8 cellular contexts compared by ENCODE assay signal in genomic region chr2:1780054-1780453, GRCh38. TPM values are rescaled to one million over a fixed set of nuclear protein-coding genes. Genes with fewer than 3 reads are reported as not detected.
DNase-seq lines count a peak whose midpoint lies in the region; ATAC-seq and TF ChIP-seq lines count a peak whose summit lies in the region.
"Not testable (repeated sequence)": the region's sequence is repeated elsewhere in the genome, so short reads cannot be mapped to it uniquely, and the experiment has no call there.
"Had no signal": no experiment of that assay in that cellular context is flagged by ENCODE, and none has a peak within 500 bp of the region (broad histone marks: within the 10 kb centered on the region; RNA-seq: fewer than 3 reads in every experiment).

No MANE protein-coding gene starts in this region.

- ATAC-seq in activated naive CD8-positive, alpha-beta T cell treated with anti-CD3 and anti-CD28 coated beads, Interleukin-2, amount 10 ng/mL, durations not matched to agents 7 days and 5 days (ENCODE audit: low read depth), result not testable (repeated sequence)

- not testable (repeated sequence) for H3K4me1 Mint-ChIP-seq in activated T-helper 1 cell treated with anti-CD3 and anti-CD28 coated beads, Interleukin-12 subunit alpha, Interleukin-12 subunit beta, Interleukin-2, Interleukin-4 antibody, amounts not matched to agents 30 ng/mL and 10 ng/mL and 1 ng/mL, durations not matched to agents 14 hours and 24 hours and 36 hours (ENCODE audit: low read depth); chondrocyte (ENCODE audit: low read depth)
- H3K4me1 Mint-ChIP-seq in activated naive CD8-positive, alpha-beta T cell treated with anti-CD3 and anti-CD28 coated beads, Interleukin-2, amount 10 ng/mL, durations not matched to agents 7 days and 5 days, result peaks cover 14% of the 10 kb centered on the region

- peak overlapping the region in 8 of 11 experiments; percentile 5 to 74 (median 40); a peak in 9 of 22 replicates for H3K4me2 ChIP-seq in BLaER1 treated with 17β-estradiol and CSF1 and Interleukin-3, amounts not matched to agents 10 nM and 100 nM

- not testable (repeated sequence) for H3K36me3 ChIP-seq in BLaER1 treated with 17β-estradiol and CSF1 and Interleukin-3, amounts not matched to agents 10 nM and 100 nM; KOPT-K1 (ENCODE audit: insufficient read depth, low read length)

- not testable (repeated sequence) for H3K27ac ChIP-seq in BLaER1 treated with 17β-estradiol and CSF1 and Interleukin-3, amounts not matched to agents 10 nM and 100 nM
- peak overlapping the region; percentile 98 for H3K27ac ChIP-seq in KOPT-K1 (ENCODE audit: low read depth, low read length, poor library complexity, severe bottlenecking)

- H3K27me3 Mint-ChIP-seq in activated T-helper 1 cell treated with anti-CD3 and anti-CD28 coated beads, Interleukin-12 subunit alpha, Interleukin-12 subunit beta, Interleukin-2, Interleukin-4 antibody, amounts not matched to agents 30 ng/mL and 10 ng/mL and 1 ng/mL, durations not matched to agents 14 hours and 24 hours and 36 hours (ENCODE audit: insufficient read depth); activated naive CD8-positive, alpha-beta T cell treated with anti-CD3 and anti-CD28 coated beads, Interleukin-2, amount 10 ng/mL, durations not matched to agents 7 days and 5 days: not testable (repeated sequence)
- H3K27me3 Mint-ChIP-seq in chondrocyte (ENCODE audit: low read depth), result peaks cover 44% of the 10 kb centered on the region

- POLR2A ChIA-PET in activated naive CD8-positive, alpha-beta T cell treated with anti-CD3 and anti-CD28 coated beads, Interleukin-2, amount 10 ng/mL, durations not matched to agents 7 days and 5 days (lab: Charles Lee), result not testable (repeated sequence)

- intact Hi-C loops in activated T-helper 1 cell treated with anti-CD3 and anti-CD28 coated beads, Interleukin-12 subunit alpha, Interleukin-12 subunit beta, Interleukin-2, Interleukin-4 antibody, amounts not matched to agents 30 ng/mL and 10 ng/mL and 1 ng/mL, durations not matched to agents 14 hours and 24 hours and 36 hours (cut with micrococcal nuclease), result not testable (repeated sequence)

- H4K20me1 ChIP-seq in BLaER1 treated with 17β-estradiol and CSF1 and Interleukin-3, amounts not matched to agents 10 nM and 100 nM, result not testable (repeated sequence)

- not testable (repeated sequence) for H3K9me3 ChIP-seq in BLaER1 treated with 17β-estradiol and CSF1 and Interleukin-3, amounts not matched to agents 10 nM and 100 nM (replicated peaks in 1 of 11); KOPT-K1 (ENCODE audit: insufficient read depth, low read length, poor library complexity, severe bottlenecking)

- H3K36me3 Mint-ChIP-seq in activated T-helper 1 cell treated with anti-CD3 and anti-CD28 coated beads, Interleukin-12 subunit alpha, Interleukin-12 subunit beta, Interleukin-2, Interleukin-4 antibody, amounts not matched to agents 30 ng/mL and 10 ng/mL and 1 ng/mL, durations not matched to agents 14 hours and 24 hours and 36 hours (ENCODE audit: low read depth); activated naive CD8-positive, alpha-beta T cell treated with anti-CD3 and anti-CD28 coated beads, Interleukin-2, amount 10 ng/mL, durations not matched to agents 7 days and 5 days; chondrocyte (ENCODE audit: low read depth): not testable (repeated sequence)

- H3K4me3 Mint-ChIP-seq in activated T-helper 1 cell treated with anti-CD3 and anti-CD28 coated beads, Interleukin-12 subunit alpha, Interleukin-12 subunit beta, Interleukin-2, Interleukin-4 antibody, amounts not matched to agents 30 ng/mL and 10 ng/mL and 1 ng/mL, durations not matched to agents 14 hours and 24 hours and 36 hours, result peak overlapping the region; percentile 45
- H3K4me3 Mint-ChIP-seq in activated naive CD8-positive, alpha-beta T cell treated with anti-CD3 and anti-CD28 coated beads, Interleukin-2, amount 10 ng/mL, durations not matched to agents 7 days and 5 days, result peak overlapping the region; percentile 19
- not testable (repeated sequence) for H3K4me3 Mint-ChIP-seq in chondrocyte (ENCODE audit: unreplicated experiment)

- TF ChIP-seq CTCF in chondrocyte (IDR thresholded peaks at IDR 0.05), result not testable (repeated sequence)

- peaks cover 42 to 80% (median 78%) of the 10 kb centered on the region in 10 experiments for H3K4me1 ChIP-seq in BLaER1 treated with 17β-estradiol and CSF1 and Interleukin-3, amounts not matched to agents 10 nM and 100 nM

- not testable (repeated sequence) for H3K9ac ChIP-seq in BLaER1 treated with 17β-estradiol and CSF1 and Interleukin-3, amounts not matched to agents 10 nM and 100 nM

- peak; percentile 53 for DNase-seq in activated CD8-positive, alpha-beta memory T cell treated with anti-CD3 and anti-CD28 coated beads for 24 hours
- not testable (repeated sequence) for DNase-seq in activated T-helper 1 cell treated with anti-CD3 and anti-CD28 coated beads, Interleukin-12 subunit alpha, Interleukin-12 subunit beta, Interleukin-2, Interleukin-4 antibody, amounts not matched to agents 30 ng/mL and 10 ng/mL and 1 ng/mL, durations not matched to agents 14 hours and 24 hours and 36 hours (ENCODE audit: low spot score); activated naive CD8-positive, alpha-beta T cell treated with anti-CD3 and anti-CD28 coated beads, Interleukin-2, amount 10 ng/mL, durations not matched to agents 7 days and 5 days
- DNase-seq in chondrocyte (ENCODE audit: low spot score) (peak; percentile 19), mesenteric fat pad (ENCODE audit: low spot score) (peak; percentile 20)

- H3K27ac Mint-ChIP-seq in activated T-helper 1 cell treated with anti-CD3 and anti-CD28 coated beads, Interleukin-12 subunit alpha, Interleukin-12 subunit beta, Interleukin-2, Interleukin-4 antibody, amounts not matched to agents 30 ng/mL and 10 ng/mL and 1 ng/mL, durations not matched to agents 14 hours and 24 hours and 36 hours; chondrocyte (ENCODE audit: unreplicated experiment): not testable (repeated sequence)
- peak overlapping the region; percentile 56 for H3K27ac Mint-ChIP-seq in activated naive CD8-positive, alpha-beta T cell treated with anti-CD3 and anti-CD28 coated beads, Interleukin-2, amount 10 ng/mL, durations not matched to agents 7 days and 5 days

- H3K4me3 ChIP-seq in BLaER1 treated with 17β-estradiol and CSF1 and Interleukin-3, amounts not matched to agents 10 nM and 100 nM, result not testable (repeated sequence)

- H3K27me3 ChIP-seq in BLaER1 treated with 17β-estradiol and CSF1 and Interleukin-3, amounts not matched to agents 10 nM and 100 nM, result peaks cover 0 to 17% (median 0%) of the 10 kb centered on the region in 11 experiments; a peak in 6 of 22 replicates

- H3K9me3 Mint-ChIP-seq in activated T-helper 1 cell treated with anti-CD3 and anti-CD28 coated beads, Interleukin-12 subunit alpha, Interleukin-12 subunit beta, Interleukin-2, Interleukin-4 antibody, amounts not matched to agents 30 ng/mL and 10 ng/mL and 1 ng/mL, durations not matched to agents 14 hours and 24 hours and 36 hours; activated naive CD8-positive, alpha-beta T cell treated with anti-CD3 and anti-CD28 coated beads, Interleukin-2, amount 10 ng/mL, durations not matched to agents 7 days and 5 days; chondrocyte (ENCODE audit: low read depth): not testable (repeated sequence)

RNA-seq across cellular contexts. Expression of gene PXDN, which starts 35.7 kb away (rescaled TPM):
- total RNA-seq in activated T-helper 1 cell treated with anti-CD3 and anti-CD28 coated beads, Interleukin-12 subunit alpha, Interleukin-12 subunit beta, Interleukin-2, Interleukin-4 antibody, amounts not matched to agents 30 ng/mL and 10 ng/mL and 1 ng/mL, durations not matched to agents 14 hours and 24 hours and 36 hours, result 1.7 and 1.9 TPM in 2 replicates
- 1 to 10 TPM in 1 of 2 experiments, under 1 TPM in 1; 0.86 to 1.8 TPM for total RNA-seq in activated naive CD8-positive, alpha-beta T cell treated with anti-CD3 and anti-CD28 coated beads, Interleukin-2, amount 10 ng/mL, durations not matched to agents 7 days and 5 days
- total RNA-seq in chondrocyte (499 to 576 TPM (median 571 TPM) in 3 replicates), mesenteric fat pad (228 TPM)
- total RNA-seq: CD4-positive, alpha-beta memory T cell had no signal

Comparison
In these comparisons a context has a peak if more than half of its experiments do, and no peak if none do; other contexts are left out.
1. RNA of gene PXDN, which starts 35.7 kb away (total RNA-seq): 499 to 576 TPM in chondrocyte and 228 TPM in mesenteric fat pad (single experiment); 0.86 to 1.8 TPM in activated naive CD8-positive, alpha-beta T cell treated with anti-CD3 and anti-CD28 coated beads, Interleukin-2, amount 10 ng/mL, durations not matched to agents 7 days and 5 days and 1.7 to 1.9 TPM in activated T-helper 1 cell treated with anti-CD3 and anti-CD28 coated beads, Interleukin-12 subunit alpha, Interleukin-12 subunit beta, Interleukin-2, Interleukin-4 antibody, amounts not matched to agents 30 ng/mL and 10 ng/mL and 1 ng/mL, durations not matched to agents 14 hours and 24 hours and 36 hours; every median in the first group is over 10 times any median in the second.